Comparison of ENCODE assay signal across 21 cellular contexts in genomic region chr6:74181471-74181870, GRCh38.
"Had no signal": no experiment of that assay in that cellular context is flagged by ENCODE, and none has a peak within 500 bp of the region (broad histone marks: within the 10 kb centered on the region; RNA-seq: fewer than 3 reads in every experiment).

No MANE protein-coding gene starts in this region.

- ATAC-seq: activated CD4-positive, alpha-beta T cell treated with anti-CD3 and anti-CD28 coated beads for 36 hours; activated CD8-positive, alpha-beta T cell treated with anti-CD3 and anti-CD28 coated beads, Interleukin-2, amount 10 ng/mL, durations not matched to agents 7 days and 5 days; foreskin keratinocyte; heart right ventricle; naive thymus-derived CD8-positive, alpha-beta T cell; pancreas; psoas muscle; stimulated activated memory B cell treated with anti-CD40 and anti-IgM and Interleukin-4, amounts not matched to agents 10 μg/mL and 1 μg/mL and 100 μg/mL, for 72 hours; stimulated activated naive CD8-positive, alpha-beta T cell treated with anti-CD3 and anti-CD28 coated beads, Interleukin-15, amount 100 ng/mL, for 72 hours had no signal

- DNase-seq: activated CD4-positive, alpha-beta T cell treated with anti-CD3 and anti-CD28 coated beads for 36 hours; activated CD4-positive, CD25-positive, alpha-beta regulatory T cell; activated CD8-positive, alpha-beta T cell treated with anti-CD3 and anti-CD28 coated beads, Interleukin-2, amount 10 ng/mL, durations not matched to agents 7 days and 5 days; activated effector memory CD4-positive, alpha-beta T cell treated with Interleukin-2 at 50 U/mL for 16 hours; activated naive CD4-positive, alpha-beta T cell treated with Interleukin-2 at 50 U/mL for 16 hours; activated T-cell treated with anti-CD3 and anti-CD28 coated beads for 4 hours; anterior cingulate cortex; endodermal cell; foreskin keratinocyte; heart right ventricle; naive thymus-derived CD8-positive, alpha-beta T cell; nucleus accumbens; pancreas; psoas muscle; stimulated activated CD4-positive, alpha-beta T cell treated with anti-CD3 and anti-CD28 coated beads, Interleukin-1b, Interleukin-23, amount 100 ng/mL, for 48 hours; stimulated activated CD4-positive, alpha-beta T cell treated with anti-CD3 and anti-CD28 coated beads, Interleukin-4, amount 100 ng/mL, for 4 hours; stimulated activated CD8-positive, alpha-beta memory T cell treated with anti-CD3 and anti-CD28 coated beads, Interleukin-4, amount 100 ng/mL, for 48 hours; stimulated activated naive CD8-positive, alpha-beta T cell treated with anti-CD3 and anti-CD28 coated beads, Interleukin-15, amount 100 ng/mL, for 72 hours; substantia nigra; uterus had no signal
